Comparison of ENCODE assay signal across 18 cellular contexts in genomic region chr15:66778314-66778665, GRCh38.
DNase-seq lines count a peak whose midpoint lies in the region; ATAC-seq and TF ChIP-seq lines count a peak whose summit lies in the region.
"Had no signal": no experiment of that assay in that cellular context is flagged by ENCODE, and none has a peak within 500 bp of the region (broad histone marks: within the 10 kb centered on the region; RNA-seq: fewer than 3 reads in every experiment).

No MANE protein-coding gene starts in this region.

- no peaks in the 10 kb centered on the region for H3K9me2 ChIP-seq in hepatocyte (replicated peaks; ENCODE audit: insufficient read depth)

- peaks cover 14% of the 10 kb centered on the region for H4K20me1 ChIP-seq in hepatocyte (ENCODE audit: insufficient read depth, poor library complexity, severe bottlenecking)
- peaks cover 33% of the 10 kb centered on the region for H4K20me1 ChIP-seq in osteoblast (ENCODE audit: insufficient read depth, low read length)

- H3K4me1 Mint-ChIP-seq in type B pancreatic cell (ENCODE audit: unreplicated experiment), result peaks cover 42% of the 10 kb centered on the region
- H3K4me1 Mint-ChIP-seq: B cell; CD4-positive, alpha-beta memory T cell had no signal

- TF ChIP-seq CTCF in cardiac muscle cell (IDR thresholded peaks at IDR 0.05; ENCODE audit: low read depth, low read length) (no peak), hepatocyte (IDR thresholded peaks at IDR 0.05; ENCODE audit: poor library complexity) (no peak), osteoblast (IDR thresholded peaks at IDR 0.05; ENCODE audit: extremely low read depth, low read depth, low read length) (no peak), type B pancreatic cell (conservative IDR thresholded peaks at IDR 0.05) (no peak), foreskin fibroblast (IDR thresholded peaks at IDR 0.05; ENCODE audit: low read depth, low read length) (no peak), tibial nerve (IDR thresholded peaks at IDR 0.05) (no peak)

- H3K4me3 ChIP-seq in cardiac muscle cell (no peak overlapping the region), hepatocyte (no peak overlapping the region), osteoblast (ENCODE audit: insufficient read depth, low read length) (no peak overlapping the region), foreskin fibroblast (ENCODE audit: low read depth in 1 of 2, low read length in 2 of 2) (no peak overlapping the region), tibial nerve (no peak overlapping the region)

- H3K9me3 ChIP-seq in cardiac muscle cell (ENCODE audit: low read depth) (no peaks in the 10 kb centered on the region), hepatocyte (ENCODE audit: low read depth) (no peaks in the 10 kb centered on the region), osteoblast (ENCODE audit: low read depth, low read length) (no peaks in the 10 kb centered on the region), tibial nerve (no peaks in the 10 kb centered on the region)

- ATAC-seq in left ventricle myocardium superior (no peak), left lobe of liver (no peak)
- ATAC-seq: PC-3 had no signal

- peak overlapping the region; percentile 81 for H3K27ac Mint-ChIP-seq in type B pancreatic cell
- H3K27ac Mint-ChIP-seq: B cell had no signal

- H3K36me3 Mint-ChIP-seq in type B pancreatic cell, result peaks cover 6% of the 10 kb centered on the region
- H3K36me3 Mint-ChIP-seq: CD4-positive, alpha-beta memory T cell had no signal

- no peak overlapping the region for H3K4me3 Mint-ChIP-seq in type B pancreatic cell
- H3K4me3 Mint-ChIP-seq: B cell; CD4-positive, alpha-beta memory T cell had no signal

- no peak for TF ChIP-seq POLR2A in tibial nerve (IDR thresholded peaks at IDR 0.05)

- WGBS in hepatocyte (ENCODE audit: low lambda C conversion rate, missing lambda C conversion rate), result 100% methylated on average over 1 of the region's 1 CpG
- WGBS in tibial nerve, 2 donors, result 85 to 100% methylated on average over 1 of the region's 1 CpG

- H2AFZ ChIP-seq in hepatocyte (no peak overlapping the region), osteoblast (ENCODE audit: low read length) (no peak overlapping the region)

- no peaks in the 10 kb centered on the region for H3K9me3 Mint-ChIP-seq in type B pancreatic cell
- H3K9me3 Mint-ChIP-seq: CD4-positive, alpha-beta memory T cell had no signal

- no peak overlapping the region for H3K4me2 ChIP-seq in hepatocyte
- H3K4me2 ChIP-seq in osteoblast (ENCODE audit: insufficient read depth, low read length), result no peak overlapping the region

- TF ChIP-seq EP300 in tibial nerve (IDR thresholded peaks at IDR 0.05), result no peak

- peaks cover 79% of the 10 kb centered on the region for H3K79me2 ChIP-seq in hepatocyte
- peaks cover 84% of the 10 kb centered on the region for H3K79me2 ChIP-seq in osteoblast (ENCODE audit: insufficient read depth, low read length)

- H3K36me3 ChIP-seq in cardiac muscle cell (peaks cover 14% of the 10 kb centered on the region), hepatocyte (replicated peaks; ENCODE audit: insufficient read depth, low read depth) (no peaks in the 10 kb centered on the region), osteoblast (ENCODE audit: insufficient read depth, low read length) (peaks cover 24% of the 10 kb centered on the region), tibial nerve (peaks cover 0 to 15% (median 0%) of the 10 kb centered on the region in 3 donors)

- peaks cover 65% of the 10 kb centered on the region for H3K4me1 ChIP-seq in cardiac muscle cell (ENCODE audit: low read depth)
- peaks cover 55% of the 10 kb centered on the region for H3K4me1 ChIP-seq in hepatocyte (ENCODE audit: insufficient read depth)
- H3K4me1 ChIP-seq in osteoblast (ENCODE audit: insufficient read depth, low read length), result peaks cover 54% of the 10 kb centered on the region
- H3K4me1 ChIP-seq in tibial nerve, result peaks cover 0 to 47% (median 14%) of the 10 kb centered on the region in 4 donors

- H3K27ac ChIP-seq in cardiac muscle cell (peak overlapping the region; percentile 74), hepatocyte (peak overlapping the region; percentile 89), osteoblast (ENCODE audit: low read depth, low read length) (peak overlapping the region; percentile 5), tibial nerve (no peak overlapping the region)
- H3K27ac ChIP-seq: HL-60 had no signal

- H3K27me3 ChIP-seq in cardiac muscle cell, result no peaks in the 10 kb centered on the region
- H3K27me3 ChIP-seq in hepatocyte, result no peaks in the 10 kb centered on the region
- H3K27me3 ChIP-seq in osteoblast (ENCODE audit: insufficient read depth, low read length), result no peaks in the 10 kb centered on the region
- H3K27me3 ChIP-seq in tibial nerve, result no peaks in the 10 kb centered on the region

- intact Hi-C loops in left ventricle myocardium superior (cut with micrococcal nuclease), result loop anchor here (10.0 kb wide), 1 partner anchor 73 kb away; the partner anchor contains the start of gene SMAD6

- no peak for DNase-seq in cardiac muscle cell (ENCODE audit: low read depth in 1 of 2, low spot score in 1 of 2)
- DNase-seq in left ventricle myocardium superior, result no peak
- no peak for DNase-seq in hepatocyte (ENCODE audit: low spot score)
- peak; percentile 49 for DNase-seq in osteoblast (ENCODE audit: insufficient read length, low spot score, missing footprints)
- DNase-seq in type B pancreatic cell (ENCODE audit: extremely low spot score, unreplicated experiment), result no peak
- no peak for DNase-seq in left lobe of liver (ENCODE audit: low spot score)
- DNase-seq in foreskin fibroblast, result no peak
- no peak for DNase-seq in tibial nerve (ENCODE audit: low spot score in 2 of 2)
- DNase-seq: CD4-positive, alpha-beta memory T cell; DMS79 treated with DMSO at 0.1 percent for 48 hours; HCEC 1CT; NCI-H1417 treated with DMSO at 0.1 percent for 48 hours; NCI-H2029 treated with DMSO at 0.1 percent for 48 hours; NCI-H2171 treated with DMSO at 0.1 percent for 48 hours; NCI-H748 treated with DMSO at 0.1 percent for 48 hours; PC-3 had no signal

- H3K27me3 Mint-ChIP-seq in type B pancreatic cell, result no peaks in the 10 kb centered on the region
- H3K27me3 Mint-ChIP-seq: B cell; CD4-positive, alpha-beta memory T cell had no signal

Comparison
In these comparisons a context has a peak if more than half of its experiments do, and no peak if none do; other contexts are left out.
1. H3K27ac ChIP-seq: peak in cardiac muscle cell (single experiment), hepatocyte (single experiment) and osteoblast (single experiment); none in tibial nerve (0 of 4).